13 cellular contexts compared by ENCODE assay signal in genomic region chr17:80724723-80725388, GRCh38.
A peak's percentile ranks its signal among the peaks of the same experiment; 100 is the strongest.
DNase-seq lines count a peak whose midpoint lies in the region; ATAC-seq, FAIRE-seq and TF ChIP-seq lines count a peak whose summit lies in the region.
"Had no signal": no experiment of that assay in that cellular context is flagged by ENCODE, and none has a peak within 500 bp of the region (broad histone marks: within the 10 kb centered on the region; RNA-seq: fewer than 3 reads in every experiment).

No MANE protein-coding gene starts in this region.

- no peaks in the 10 kb centered on the region for H3K9me3 Mint-ChIP-seq in nephron
- no peaks in the 10 kb centered on the region for H3K9me3 Mint-ChIP-seq in CD4-positive, alpha-beta T cell

- H3K4me1 Mint-ChIP-seq in nephron = peaks cover 84% of the 10 kb centered on the region
- H3K4me1 Mint-ChIP-seq in CD4-positive, alpha-beta T cell (ENCODE audit: low read depth) = peaks cover 60% of the 10 kb centered on the region

- no peaks in the 10 kb centered on the region for H3K9me3 ChIP-seq in CD4-positive, alpha-beta T cell (ENCODE audit: control insufficient read depth, low read length)
- H3K9me3 ChIP-seq: thyroid gland had no signal

- H3K27ac Mint-ChIP-seq in nephron = peak overlapping the region; percentile 68 to 88 (median 70)
- no peak overlapping the region for H3K27ac Mint-ChIP-seq in CD4-positive, alpha-beta T cell

- no peaks in the 10 kb centered on the region for H3K27me3 Mint-ChIP-seq in nephron (ENCODE audit: low read depth)
- H3K27me3 Mint-ChIP-seq in CD4-positive, alpha-beta T cell = no peaks in the 10 kb centered on the region

- intact Hi-C loops in CD4-positive, alpha-beta T cell (cut with DNase I, micrococcal nuclease) = no loop called here

- peak; percentile 82 for DNase-seq in AG20443 (ENCODE audit: low spot score)
- peak; percentile 74 for DNase-seq in HTR-8/SVneo (ENCODE audit: insufficient read length, low spot score)
- DNase-seq in cardiac fibroblast (ENCODE audit: low read depth in 2 of 2) = peak; percentile 78 to 90
- DNase-seq in CD4-positive, alpha-beta T cell = no peak
- DNase-seq in substantia nigra (lab: John Stamatoyannopoulos, UW) = no peak
- no peak for DNase-seq in SKM-1 (lab: John Stamatoyannopoulos, UW; ENCODE audit: unreplicated experiment)
- DNase-seq: MM.1S; stimulated activated CD4-positive, alpha-beta T cell treated with anti-CD3 and anti-CD28 coated beads, Interleukin-2, amount 100 ng/mL, for 48 hours; thyroid gland had no signal

- CTCF ChIA-PET in CD4-positive, alpha-beta T cell (lab: Charles Lee) = interaction anchor here (1.1 kb wide), 1 partner anchor 13 kb away, joined by 3 read pairs; no protein-coding TSS in a partner anchor

- H3K4me3 Mint-ChIP-seq in nephron = no peak overlapping the region
- no peak overlapping the region for H3K4me3 Mint-ChIP-seq in CD4-positive, alpha-beta T cell

- POLR2A ChIA-PET in CD4-positive, alpha-beta T cell (lab: Charles Lee) = interaction anchor here (1.5 kb wide), 1 partner anchor 13 kb away, joined by 4 read pairs; no protein-coding TSS in a partner anchor

- TF ChIP-seq CTCF in cardiac fibroblast (IDR thresholded peaks at IDR 0.05; ENCODE audit: low read depth, low read length) = no peak
- no peak for TF ChIP-seq CTCF in nephron (IDR thresholded peaks at IDR 0.05; ENCODE audit: unreplicated experiment in 3 of 3)
- no peak for TF ChIP-seq CTCF in CD4-positive, alpha-beta T cell (IDR thresholded peaks at IDR 0.05)

- H3K27ac ChIP-seq in CD4-positive, alpha-beta T cell (ENCODE audit: low read depth, low read length) = no peak overlapping the region
- no peak overlapping the region for H3K27ac ChIP-seq in substantia nigra (ENCODE audit: low read depth, low read length, poor library complexity, severe bottlenecking)
- H3K27ac ChIP-seq: thyroid gland had no signal

- H3K4me3 ChIP-seq in cardiac fibroblast (replicated peaks in 1 of 2; ENCODE audit: low read depth in 2 of 2, low read length in 2 of 2) = peak overlapping the region in 1 of 2 donors; percentile 2
- H3K4me3 ChIP-seq: thyroid gland had no signal

- peaks cover 9% of the 10 kb centered on the region for H3K36me3 Mint-ChIP-seq in nephron (ENCODE audit: low read depth)
- peaks cover 14% of the 10 kb centered on the region for H3K36me3 Mint-ChIP-seq in CD4-positive, alpha-beta T cell (ENCODE audit: low read depth)

- ATAC-seq in GM21786 (IDR thresholded peaks at IDR 0.05; ENCODE audit: unreplicated experiment) = no peak
- ATAC-seq in CD4-positive, alpha-beta T cell (ENCODE audit: poor library complexity) = no peak
- ATAC-seq: activated CD4-positive, CD25-positive, alpha-beta regulatory T cell treated with anti-CD3 and anti-CD28 coated beads, Interleukin-2, amount 50 U/mL, for 24 hours had no signal

- H3K27me3 ChIP-seq in CD4-positive, alpha-beta T cell (ENCODE audit: control insufficient read depth, insufficient read depth, low read length) = no peaks in the 10 kb centered on the region
- H3K27me3 ChIP-seq: thyroid gland had no signal

- FAIRE-seq in HTR-8/SVneo (lab: Jason Lieb, UNC) = peak; percentile 80
- FAIRE-seq: G401.6 had no signal

Comparison
In these comparisons a context has a peak if more than half of its experiments do, and no peak if none do; other contexts are left out.
1. DNase-seq: peak in AG20443 (single experiment), HTR-8/SVneo (single experiment) and cardiac fibroblast (2 of 2); none in CD4-positive, alpha-beta T cell (0 of 10), substantia nigra (0 of 49) and SKM-1 (single experiment).